In genomic region chr3:51620543-51620942, GRCh38 we compare ENCODE assay signal across 1 cellular context.
TF ChIP-seq lines count a peak whose summit lies in the region.

No MANE protein-coding gene starts in this region.

TF ChIP-seq in WTC11, 78 proteins besides CTCF, POLR2A, EP300 and RAD21 (continued from another document):
- TF ChIP-seq ATF2 (CRISPR knock-in tag; IDR thresholded peaks at IDR 0.05; ENCODE audit: borderline replicate concordance, low read depth), result no peak
- no peak for TF ChIP-seq ZNF671 (CRISPR knock-in tag; IDR thresholded peaks at IDR 0.05)
